23 cellular contexts compared by ENCODE assay signal in the genomic region with DNA sequence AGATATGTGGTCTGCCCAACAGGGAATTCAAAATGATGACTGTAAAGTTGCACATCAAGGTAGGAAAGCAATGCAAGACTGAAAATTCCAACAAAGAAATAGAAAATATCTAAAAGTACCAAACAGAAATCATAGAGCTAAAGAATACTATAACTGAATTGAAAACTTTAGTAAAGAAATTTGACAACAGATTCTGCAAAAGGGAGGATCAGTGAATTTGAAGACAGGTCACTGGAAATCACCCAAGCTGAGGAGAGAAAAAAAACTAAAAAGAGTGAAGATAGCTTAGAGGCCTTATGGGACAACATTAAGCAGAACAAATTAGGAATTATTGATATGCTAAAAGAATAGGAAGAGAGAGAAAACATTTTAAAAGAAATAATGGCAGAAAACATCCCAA.
"Had no signal": no experiment of that assay in that cellular context is flagged by ENCODE, and none has a peak within 500 bp of the region (broad histone marks: within the 10 kb centered on the region; RNA-seq: fewer than 3 reads in every experiment).

No MANE protein-coding gene starts in this region.

- H3K27me3 ChIP-seq: esophagus muscularis mucosa, gastrocnemius medialis, heart right ventricle, left lung had no signal

- H3K36me3 ChIP-seq: esophagus muscularis mucosa, gastrocnemius medialis, heart right ventricle, left lung, lower lobe of right lung had no signal

- ATAC-seq: gastrocnemius medialis; heart right ventricle; left cardiac atrium; left lung; left ventricle myocardium superior; lower lobe of right lung; mucosa of descending colon; naive thymus-derived CD8-positive, alpha-beta T cell had no signal

- FAIRE-seq: endothelial cell of umbilical vein, keratinocyte had no signal

- H3K27ac Mint-ChIP-seq: mesothelial cell of epicardium; naive B cell; naive thymus-derived CD8-positive, alpha-beta T cell had no signal

- H3K4me3 ChIP-seq: coronary artery, dorsolateral prefrontal cortex, esophagus muscularis mucosa, gastrocnemius medialis, heart right ventricle, left lung, lower lobe of right lung, mucosa of descending colon had no signal

- H3K4me1 Mint-ChIP-seq: naive B cell; naive thymus-derived CD8-positive, alpha-beta T cell had no signal

- H3K4me3 Mint-ChIP-seq: mesothelial cell of epicardium; naive B cell; naive thymus-derived CD8-positive, alpha-beta T cell had no signal

- H3K27ac ChIP-seq: coronary artery, dorsolateral prefrontal cortex, esophagus muscularis mucosa, gastrocnemius medialis, heart right ventricle, left lung, lower lobe of right lung had no signal

- DNase-seq: dermis blood vessel endothelial cell; dorsolateral prefrontal cortex; effector CD4-positive, alpha-beta T cell; effector memory CD4-positive, alpha-beta T cell; foreskin melanocyte; gastrocnemius medialis; glutamatergic neuron; head of caudate nucleus; heart right ventricle; hippocampal formation; left cardiac atrium; left lung; left ventricle myocardium superior; lower lobe of right lung; mesenchymal stem cell; mucosa of descending colon; naive B cell; naive thymus-derived CD8-positive, alpha-beta T cell had no signal

- H3K4me1 ChIP-seq: gastrocnemius medialis, heart right ventricle, left lung, lower lobe of right lung had no signal
